Comparison of ENCODE assay signal across 11 cellular contexts in genomic region chr4:4861592-4862551, GRCh38. TPM values are rescaled to one million over a fixed set of nuclear protein-coding genes. Genes with fewer than 3 reads are reported as not detected.
DNase-seq lines count a peak whose midpoint lies in the region; ATAC-seq and TF ChIP-seq lines count a peak whose summit lies in the region.
"Had no signal": no experiment of that assay in that cellular context is flagged by ENCODE, and none has a peak within 500 bp of the region (broad histone marks: within the 10 kb centered on the region; RNA-seq: fewer than 3 reads in every experiment).

No MANE protein-coding gene starts in this region.

- peak overlapping the region; percentile 38 for H3K4me3 Mint-ChIP-seq in activated T-cell treated with anti-CD3 and anti-CD28 coated beads, Interleukin-2, amount 50 U/mL, for 4 hours
- no peak overlapping the region for H3K4me3 Mint-ChIP-seq in activated T-helper 1 cell treated with anti-CD3 and anti-CD28 coated beads, Interleukin-12 subunit alpha, Interleukin-12 subunit beta, Interleukin-2, Interleukin-4 antibody, amounts not matched to agents 30 ng/mL and 10 ng/mL and 1 ng/mL, durations not matched to agents 14 hours and 24 hours and 36 hours
- H3K4me3 Mint-ChIP-seq in stimulated activated naive B cell treated with anti-CD40 and anti-IgM and Interleukin-4, amounts not matched to agents 10 μg/mL and 1 μg/mL and 100 μg/mL, for 72 hours: peak overlapping the region in 1 of 2 donors; percentile 51
- H3K4me3 Mint-ChIP-seq: activated naive CD4-positive, alpha-beta T cell treated with anti-CD3 and anti-CD28 coated beads for 36 hours had no signal

- 0 out of 2 replicates have a peak overlapping the region, but pooled peaks have one; percentile 24 for H3K4me3 ChIP-seq in iPS-18c (ENCODE audit: insufficient read depth, low read depth, low read length)

- no peak for ATAC-seq in activated T-cell treated with anti-CD3 and anti-CD28 coated beads, Interleukin-2, amount 50 U/mL, for 4 hours
- no peak for ATAC-seq in stimulated activated naive B cell treated with anti-CD40 and anti-IgM and Interleukin-4, amounts not matched to agents 10 μg/mL and 1 μg/mL and 100 μg/mL, for 72 hours (replicated peaks)

- CTCF ChIA-PET in GM10248 (lab: Yijun Ruan, JAX): no interaction called here

- H3K9me3 ChIP-seq in iPS-18c (ENCODE audit: control insufficient read depth, insufficient read depth, low read length): no peaks in the 10 kb centered on the region
- H3K9me3 ChIP-seq: neutrophil had no signal

- no peaks in the 10 kb centered on the region for H3K36me3 Mint-ChIP-seq in activated T-cell treated with anti-CD3 and anti-CD28 coated beads, Interleukin-2, amount 50 U/mL, for 4 hours (ENCODE audit: insufficient read depth)
- peaks cover 2% of the 10 kb centered on the region for H3K36me3 Mint-ChIP-seq in activated T-helper 1 cell treated with anti-CD3 and anti-CD28 coated beads, Interleukin-12 subunit alpha, Interleukin-12 subunit beta, Interleukin-2, Interleukin-4 antibody, amounts not matched to agents 30 ng/mL and 10 ng/mL and 1 ng/mL, durations not matched to agents 14 hours and 24 hours and 36 hours (ENCODE audit: low read depth)
- H3K36me3 Mint-ChIP-seq in stimulated activated naive B cell treated with anti-CD40 and anti-IgM and Interleukin-4, amounts not matched to agents 10 μg/mL and 1 μg/mL and 100 μg/mL, for 72 hours: peaks cover 15 to 18% of the 10 kb centered on the region in 2 donors

- intact Hi-C loops in activated T-helper 1 cell treated with anti-CD3 and anti-CD28 coated beads, Interleukin-12 subunit alpha, Interleukin-12 subunit beta, Interleukin-2, Interleukin-4 antibody, amounts not matched to agents 30 ng/mL and 10 ng/mL and 1 ng/mL, durations not matched to agents 14 hours and 24 hours and 36 hours (cut with micrococcal nuclease): loop anchor here (10.0 kb wide), 1 partner anchor 817 kb away; no protein-coding TSS in a partner anchor

- H3K4me1 Mint-ChIP-seq in activated T-cell treated with anti-CD3 and anti-CD28 coated beads, Interleukin-2, amount 50 U/mL, for 4 hours (ENCODE audit: low read depth): peaks cover 32% of the 10 kb centered on the region
- peaks cover 5% of the 10 kb centered on the region for H3K4me1 Mint-ChIP-seq in activated T-helper 1 cell treated with anti-CD3 and anti-CD28 coated beads, Interleukin-12 subunit alpha, Interleukin-12 subunit beta, Interleukin-2, Interleukin-4 antibody, amounts not matched to agents 30 ng/mL and 10 ng/mL and 1 ng/mL, durations not matched to agents 14 hours and 24 hours and 36 hours (ENCODE audit: low read depth)
- peaks cover 27 to 60% of the 10 kb centered on the region in 2 donors for H3K4me1 Mint-ChIP-seq in stimulated activated naive B cell treated with anti-CD40 and anti-IgM and Interleukin-4, amounts not matched to agents 10 μg/mL and 1 μg/mL and 100 μg/mL, for 72 hours

- no peaks in the 10 kb centered on the region for H3K9me3 Mint-ChIP-seq in activated T-cell treated with anti-CD3 and anti-CD28 coated beads, Interleukin-2, amount 50 U/mL, for 4 hours
- no peaks in the 10 kb centered on the region for H3K9me3 Mint-ChIP-seq in activated T-helper 1 cell treated with anti-CD3 and anti-CD28 coated beads, Interleukin-12 subunit alpha, Interleukin-12 subunit beta, Interleukin-2, Interleukin-4 antibody, amounts not matched to agents 30 ng/mL and 10 ng/mL and 1 ng/mL, durations not matched to agents 14 hours and 24 hours and 36 hours
- peaks cover 13 to 15% of the 10 kb centered on the region in 2 donors for H3K9me3 Mint-ChIP-seq in stimulated activated naive B cell treated with anti-CD40 and anti-IgM and Interleukin-4, amounts not matched to agents 10 μg/mL and 1 μg/mL and 100 μg/mL, for 72 hours
- H3K9me3 Mint-ChIP-seq: activated naive CD4-positive, alpha-beta T cell treated with anti-CD3 and anti-CD28 coated beads for 36 hours had no signal

- TF ChIP-seq CTCF in GM10248 (IDR thresholded peaks at IDR 0.05; ENCODE audit: control extremely low read depth, extremely low read depth, low read depth, missing control alignments): no peak

- POLR2A ChIA-PET in GM10248 (lab: Yijun Ruan, JAX): no interaction called here

- DNase-seq in activated T-cell treated with anti-CD3 and anti-CD28 coated beads, Interleukin-2, amount 50 U/mL, for 4 hours: no peak
- DNase-seq in activated T-cell treated with anti-CD3 and anti-CD28 coated beads, Interleukin-2, amount 50 U/mL, for 1 hour: no peak
- no peak for DNase-seq in activated T-helper 1 cell treated with anti-CD3 and anti-CD28 coated beads, Interleukin-12 subunit alpha, Interleukin-12 subunit beta, Interleukin-2, Interleukin-4 antibody, amounts not matched to agents 30 ng/mL and 10 ng/mL and 1 ng/mL, durations not matched to agents 14 hours and 24 hours and 36 hours (ENCODE audit: low spot score)
- DNase-seq in stimulated activated naive B cell treated with anti-CD40 and anti-IgM and Interleukin-4, amounts not matched to agents 10 μg/mL and 1 μg/mL and 100 μg/mL, for 72 hours: no peak
- no peak for DNase-seq in DMS153 (lab: John Stamatoyannopoulos, UW)
- DNase-seq in anterior cingulate cortex (lab: John Stamatoyannopoulos, UW): no peak
- no peak for DNase-seq in GM10248 (ENCODE audit: extremely low spot score)
- DNase-seq: activated naive CD4-positive, alpha-beta T cell treated with anti-CD3 and anti-CD28 coated beads for 36 hours had no signal

- H3K27me3 Mint-ChIP-seq in activated T-cell treated with anti-CD3 and anti-CD28 coated beads, Interleukin-2, amount 50 U/mL, for 4 hours (ENCODE audit: low read depth): peaks cover 82% of the 10 kb centered on the region
- peaks cover 75% of the 10 kb centered on the region for H3K27me3 Mint-ChIP-seq in activated T-helper 1 cell treated with anti-CD3 and anti-CD28 coated beads, Interleukin-12 subunit alpha, Interleukin-12 subunit beta, Interleukin-2, Interleukin-4 antibody, amounts not matched to agents 30 ng/mL and 10 ng/mL and 1 ng/mL, durations not matched to agents 14 hours and 24 hours and 36 hours (ENCODE audit: insufficient read depth)
- H3K27me3 Mint-ChIP-seq in stimulated activated naive B cell treated with anti-CD40 and anti-IgM and Interleukin-4, amounts not matched to agents 10 μg/mL and 1 μg/mL and 100 μg/mL, for 72 hours: peaks cover 69 to 81% of the 10 kb centered on the region in 2 donors

- peak overlapping the region; percentile 23 for H3K27ac Mint-ChIP-seq in activated T-helper 1 cell treated with anti-CD3 and anti-CD28 coated beads, Interleukin-12 subunit alpha, Interleukin-12 subunit beta, Interleukin-2, Interleukin-4 antibody, amounts not matched to agents 30 ng/mL and 10 ng/mL and 1 ng/mL, durations not matched to agents 14 hours and 24 hours and 36 hours
- H3K27ac Mint-ChIP-seq in stimulated activated naive B cell treated with anti-CD40 and anti-IgM and Interleukin-4, amounts not matched to agents 10 μg/mL and 1 μg/mL and 100 μg/mL, for 72 hours: peak overlapping the region; percentile 88
- H3K27ac Mint-ChIP-seq: activated naive CD4-positive, alpha-beta T cell treated with anti-CD3 and anti-CD28 coated beads for 36 hours had no signal

RNA-seq across cellular contexts. Expression of gene MSX1, which starts 2.4 kb away (rescaled TPM):
- under 1 TPM in 1 of 3 donors, not detected in 2; 0.14 TPM for total RNA-seq in activated T-cell treated with anti-CD3 and anti-CD28 coated beads, Interleukin-2, amount 50 U/mL, for 4 hours
- total RNA-seq in activated T-helper 1 cell treated with anti-CD3 and anti-CD28 coated beads, Interleukin-12 subunit alpha, Interleukin-12 subunit beta, Interleukin-2, Interleukin-4 antibody, amounts not matched to agents 30 ng/mL and 10 ng/mL and 1 ng/mL, durations not matched to agents 14 hours and 24 hours and 36 hours: not detected in 2 replicates
- total RNA-seq: activated naive CD4-positive, alpha-beta T cell treated with anti-CD3 and anti-CD28 coated beads for 36 hours; T-helper 2 cell treated with Interferon-gamma antibody and Interleukin-4, amounts not matched to agents 100 ng/mL and 5 ng/mL, for 36 hours had no signal
